ENCODE assay signal across 4 cellular contexts in the genomic region with DNA sequence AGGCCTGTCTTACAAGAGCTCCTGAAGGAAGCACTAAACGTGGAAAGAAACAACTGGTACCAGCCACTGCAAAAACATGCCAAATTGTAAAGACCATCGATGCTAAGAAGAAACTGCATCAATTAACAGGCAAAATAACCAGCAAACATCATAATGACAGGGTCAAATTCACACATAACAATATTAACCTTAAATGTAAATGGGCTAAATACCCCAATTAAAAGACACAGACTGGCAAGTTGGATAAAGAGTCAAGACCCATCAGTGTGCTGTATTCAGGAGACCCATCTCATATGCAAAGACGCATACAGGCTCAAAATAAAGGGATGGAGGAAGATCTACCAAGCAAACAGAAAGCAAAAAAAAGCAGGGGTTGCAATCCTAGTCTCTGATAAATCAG.
DNase-seq lines count a peak whose midpoint lies in the region; ATAC-seq and TF ChIP-seq lines count a peak whose summit lies in the region.
"Not testable (repeated sequence)": the region's sequence is repeated elsewhere in the genome, so short reads cannot be mapped to it uniquely, and the experiment has no call there.

No MANE protein-coding gene starts in this region.

- not testable (repeated sequence) for H3K4me3 ChIP-seq in HEK293 (ENCODE audit: low read depth, low read length)

- H3K4me1 ChIP-seq in HEK293 (ENCODE audit: control insufficient read depth, insufficient read depth, low read length) = not testable (repeated sequence)

- peaks cover 13% of the 10 kb centered on the region for H3K36me3 Mint-ChIP-seq in activated CD4-positive, alpha-beta memory T cell treated with anti-CD3 and anti-CD28 coated beads for 36 hours
- H3K36me3 Mint-ChIP-seq in activated T-helper 17 cell treated with anti-CD3 and anti-CD28 coated beads, Interleukin-2, amount 50 U/mL, for 72 hours (ENCODE audit: low read depth); central memory CD8-positive, alpha-beta T cell (ENCODE audit: insufficient read depth): not testable (repeated sequence)

- H3K9me3 ChIP-seq in HEK293 (ENCODE audit: control insufficient read depth, insufficient read depth, low read depth, low read length) = not testable (repeated sequence)

- POLR2A ChIA-PET in HEK293 (lab: Yijun Ruan, JAX); activated CD4-positive, alpha-beta memory T cell treated with anti-CD3 and anti-CD28 coated beads for 36 hours (lab: Charles Lee): not testable (repeated sequence)

- intact Hi-C loops in activated CD4-positive, alpha-beta memory T cell treated with anti-CD3 and anti-CD28 coated beads for 36 hours (cut with micrococcal nuclease) = not testable (repeated sequence)

- not testable (repeated sequence) for DNase-seq in activated CD4-positive, alpha-beta memory T cell treated with anti-CD3 and anti-CD28 coated beads for 36 hours; central memory CD8-positive, alpha-beta T cell (ENCODE audit: low spot score in 2 of 2)

- H3K9me3 Mint-ChIP-seq in activated CD4-positive, alpha-beta memory T cell treated with anti-CD3 and anti-CD28 coated beads for 36 hours = peaks cover 10% of the 10 kb centered on the region
- not testable (repeated sequence) for H3K9me3 Mint-ChIP-seq in activated T-helper 17 cell treated with anti-CD3 and anti-CD28 coated beads, Interleukin-2, amount 50 U/mL, for 72 hours; central memory CD8-positive, alpha-beta T cell

- H3K27me3 Mint-ChIP-seq in activated CD4-positive, alpha-beta memory T cell treated with anti-CD3 and anti-CD28 coated beads for 36 hours; activated T-helper 17 cell treated with anti-CD3 and anti-CD28 coated beads, Interleukin-2, amount 50 U/mL, for 72 hours; central memory CD8-positive, alpha-beta T cell: not testable (repeated sequence)

- H3K36me3 ChIP-seq in HEK293 (ENCODE audit: control insufficient read depth in 2 of 2, insufficient read depth in 1 of 2, low read length in 2 of 2) = not testable (repeated sequence)

- not testable (repeated sequence) for H3K27ac ChIP-seq in HEK293 (ENCODE audit: extremely low read depth, low read depth, low read length)

- H3K27ac Mint-ChIP-seq in activated CD4-positive, alpha-beta memory T cell treated with anti-CD3 and anti-CD28 coated beads for 36 hours = peak overlapping the region; percentile 54
- not testable (repeated sequence) for H3K27ac Mint-ChIP-seq in activated T-helper 17 cell treated with anti-CD3 and anti-CD28 coated beads, Interleukin-2, amount 50 U/mL, for 72 hours
- H3K27ac Mint-ChIP-seq in central memory CD8-positive, alpha-beta T cell (ENCODE audit: low read depth) = peak overlapping the region; percentile 13

- H3K4me1 Mint-ChIP-seq in activated CD4-positive, alpha-beta memory T cell treated with anti-CD3 and anti-CD28 coated beads for 36 hours (ENCODE audit: low read depth) = peaks cover 47% of the 10 kb centered on the region
- H3K4me1 Mint-ChIP-seq in activated T-helper 17 cell treated with anti-CD3 and anti-CD28 coated beads, Interleukin-2, amount 50 U/mL, for 72 hours = peaks cover 14% of the 10 kb centered on the region
- H3K4me1 Mint-ChIP-seq in central memory CD8-positive, alpha-beta T cell = peaks cover 19% of the 10 kb centered on the region

- ATAC-seq in activated T-helper 17 cell treated with anti-CD3 and anti-CD28 coated beads, Interleukin-2, amount 50 U/mL, for 72 hours (replicated peaks); central memory CD8-positive, alpha-beta T cell (replicated peaks; ENCODE audit: extremely low read depth, poor library complexity, severe bottlenecking): not testable (repeated sequence)

- not testable (repeated sequence) for TF ChIP-seq CTCF in HEK293 (tag by site-specific recombination; IDR thresholded peaks at IDR 0.05)

- CTCF ChIA-PET in HEK293 (lab: Yijun Ruan, JAX); activated CD4-positive, alpha-beta memory T cell treated with anti-CD3 and anti-CD28 coated beads for 36 hours (lab: Charles Lee): not testable (repeated sequence)

- not testable (repeated sequence) for H3K4me3 Mint-ChIP-seq in activated CD4-positive, alpha-beta memory T cell treated with anti-CD3 and anti-CD28 coated beads for 36 hours; central memory CD8-positive, alpha-beta T cell
- H3K4me3 Mint-ChIP-seq in activated T-helper 17 cell treated with anti-CD3 and anti-CD28 coated beads, Interleukin-2, amount 50 U/mL, for 72 hours = peak overlapping the region; percentile 86

TF ChIP-seq in HEK293, 187 proteins besides CTCF, POLR2A, EP300 and RAD21:
- TF ChIP-seq ZNF529 (tag by site-specific recombination; IDR thresholded peaks at IDR 0.05; ENCODE audit: insufficient replicate concordance) = peak; percentile 27
